Comparison of ENCODE assay signal across 14 cellular contexts in genomic region chr9:2662496-2662895, GRCh38. TPM values are rescaled to one million over a fixed set of nuclear protein-coding genes. Genes with fewer than 3 reads are reported as not detected.
DNase-seq lines count a peak whose midpoint lies in the region; ATAC-seq and TF ChIP-seq lines count a peak whose summit lies in the region.
"Had no signal": no experiment of that assay in that cellular context is flagged by ENCODE, and none has a peak within 500 bp of the region (broad histone marks: within the 10 kb centered on the region; RNA-seq: fewer than 3 reads in every experiment).

No MANE protein-coding gene starts in this region.

- no peaks in the 10 kb centered on the region for H3K27me3 Mint-ChIP-seq in neural progenitor cell (ENCODE audit: insufficient read depth, low read depth)
- H3K27me3 Mint-ChIP-seq: activated CD4-positive, alpha-beta T cell treated with anti-CD3 and anti-CD28 coated beads, Interleukin-2, amount 10 ng/mL, durations not matched to agents 7 days and 5 days had no signal

- H3K79me2 ChIP-seq in neural progenitor cell (ENCODE audit: low read depth) = no peaks in the 10 kb centered on the region

- H3K4me2 ChIP-seq in neural progenitor cell = no peak overlapping the region

- TF ChIP-seq CTCF in fibroblast of mammary gland (conservative IDR thresholded peaks at IDR 0.05; ENCODE audit: control insufficient read depth, insufficient read depth, low read depth, low read length) (peak; percentile 17), neural progenitor cell (IDR thresholded peaks at IDR 0.05) (peak; percentile 58), omental fat pad (IDR thresholded peaks at IDR 0.05) (no peak)

- no peak overlapping the region for H3K27ac Mint-ChIP-seq in neural progenitor cell
- H3K27ac Mint-ChIP-seq: activated CD4-positive, alpha-beta T cell treated with anti-CD3 and anti-CD28 coated beads, Interleukin-2, amount 10 ng/mL, durations not matched to agents 7 days and 5 days; activated naive CD4-positive, alpha-beta T cell treated with anti-CD3 and anti-CD28 coated beads for 36 hours had no signal

- no peaks in the 10 kb centered on the region for H3K36me3 ChIP-seq in neural progenitor cell
- H3K36me3 ChIP-seq: sigmoid colon had no signal

- H3K4me1 Mint-ChIP-seq in neural progenitor cell = no peaks in the 10 kb centered on the region

- H3K9me3 ChIP-seq in neural progenitor cell (ENCODE audit: low read depth) = no peaks in the 10 kb centered on the region

- no peaks in the 10 kb centered on the region for H3K27me3 ChIP-seq in neural progenitor cell
- H3K27me3 ChIP-seq: sigmoid colon had no signal

- H3K4me3 Mint-ChIP-seq in neural progenitor cell = no peak overlapping the region
- H3K4me3 Mint-ChIP-seq: activated CD4-positive, alpha-beta T cell treated with anti-CD3 and anti-CD28 coated beads, Interleukin-2, amount 10 ng/mL, durations not matched to agents 7 days and 5 days; activated naive CD4-positive, alpha-beta T cell treated with anti-CD3 and anti-CD28 coated beads for 36 hours had no signal

- peaks cover 5% of the 10 kb centered on the region for H3K36me3 Mint-ChIP-seq in neural progenitor cell

- no peak overlapping the region for H3K27ac ChIP-seq in neural progenitor cell

- H3K4me1 ChIP-seq in neural progenitor cell = no peaks in the 10 kb centered on the region

- peaks cover 4% of the 10 kb centered on the region for H3K9me3 Mint-ChIP-seq in neural progenitor cell
- H3K9me3 Mint-ChIP-seq: activated CD4-positive, alpha-beta T cell treated with anti-CD3 and anti-CD28 coated beads, Interleukin-2, amount 10 ng/mL, durations not matched to agents 7 days and 5 days; activated naive CD4-positive, alpha-beta T cell treated with anti-CD3 and anti-CD28 coated beads for 36 hours had no signal

- H3F3A ChIP-seq in neural progenitor cell (ENCODE audit: low read depth) = no peaks in the 10 kb centered on the region

- no peak overlapping the region for H3K4me3 ChIP-seq in fibroblast of mammary gland (ENCODE audit: control insufficient read depth, low read depth, low read length)
- H3K4me3 ChIP-seq in neural progenitor cell = no peak overlapping the region
- H3K4me3 ChIP-seq: sigmoid colon had no signal

- no peaks in the 10 kb centered on the region for H4K20me1 ChIP-seq in neural progenitor cell (ENCODE audit: low read depth)

- DNase-seq in C1 segment of cervical spinal cord (lab: John Stamatoyannopoulos, UW) (peak in 11 of 14 donors; percentile 2 to 53 (median 27)), NCI-H69 (lab: John Stamatoyannopoulos, UW) (peak; percentile 51), fibroblast of mammary gland (ENCODE audit: low read depth) (no peak), neural progenitor cell (ENCODE audit: low spot score) (peak; percentile 64), omental fat pad (ENCODE audit: low spot score) (no peak), germinal center (ENCODE audit: low spot score) (no peak)
- DNase-seq: activated CD4-positive, alpha-beta T cell treated with anti-CD3 and anti-CD28 coated beads, Interleukin-2, amount 10 ng/mL, durations not matched to agents 7 days and 5 days; activated naive CD4-positive, alpha-beta T cell treated with anti-CD3 and anti-CD28 coated beads for 36 hours; DMS79 treated with DMSO at 0.1 percent for 48 hours; effector memory CD4-positive, alpha-beta T cell; HCEC 1CT; sigmoid colon had no signal

- no peak overlapping the region for H2AFZ ChIP-seq in neural progenitor cell (replicated peaks)

- ATAC-seq in omental fat pad (ENCODE audit: low FRiP score) (no peak), HG03039 (IDR thresholded peaks at IDR 0.05; ENCODE audit: unreplicated experiment) (no peak), GM21367 (IDR thresholded peaks at IDR 0.05; ENCODE audit: unreplicated experiment) (no peak)

- H3K9ac ChIP-seq in neural progenitor cell = no peak overlapping the region

RNA-seq across cellular contexts. Expression of gene VLDLR, which starts 40.9 kb away (rescaled TPM):
- total RNA-seq in neural progenitor cell (ENCODE audit: low replicate concordance) = 16.2 and 16.4 TPM in 2 replicates
- total RNA-seq in omental fat pad = 10 to 100 TPM in 3 of 4 donors, 1 to 10 TPM in 1; 5.4 to 39.3 (median 16.1) TPM

RNA-seq across cellular contexts. Expression of gene KCNV2, which starts 54.8 kb away (rescaled TPM):
- total RNA-seq in neural progenitor cell (ENCODE audit: low replicate concordance) (not detected in 2 replicates), omental fat pad (not detected)
- total RNA-seq: activated CD4-positive, alpha-beta T cell treated with anti-CD3 and anti-CD28 coated beads, Interleukin-2, amount 10 ng/mL, durations not matched to agents 7 days and 5 days; activated naive CD4-positive, alpha-beta T cell treated with anti-CD3 and anti-CD28 coated beads for 36 hours; sigmoid colon had no signal

Comparison
In these comparisons a context has a peak if more than half of its experiments do, and no peak if none do; other contexts are left out.
1. DNase-seq: peak in C1 segment of cervical spinal cord (11 of 14), NCI-H69 (single experiment) and neural progenitor cell (single experiment); none in fibroblast of mammary gland (single experiment), omental fat pad (single experiment) and germinal center (single experiment).
2. CTCF ChIP-seq: peak in fibroblast of mammary gland (single experiment) and neural progenitor cell (single experiment); none in omental fat pad (0 of 3).